ENCODE assay signal across 8 cellular contexts in genomic region chr4:7068279-7068842, GRCh38. TPM values are rescaled to one million over a fixed set of nuclear protein-coding genes. Genes with fewer than 3 reads are reported as not detected.
DNase-seq lines count a peak whose midpoint lies in the region; ATAC-seq, FAIRE-seq and TF ChIP-seq lines count a peak whose summit lies in the region.

No MANE protein-coding gene starts in this region.

- intact Hi-C loops in kidney (cut with DNase I): no loop called here
- intact Hi-C loops in thyroid gland (cut with DNase I): loop anchor here (2.0 to 5.0 kb wide), 2 partner anchors 26 to 81 kb away; partner anchors contain the start of gene TADA2B

- H3K4me3 Mint-ChIP-seq in activated naive CD4-positive, alpha-beta T cell treated with anti-CD3 and anti-CD28 coated beads, Interleukin-2, amount 50 U/mL, for 24 hours: peak overlapping the region; percentile 88

- H3K36me3 ChIP-seq in kidney (ENCODE audit: control insufficient read depth in 1 of 2, insufficient read depth in 2 of 2, low read length in 2 of 2) (peaks cover 2 to 16% of the 10 kb centered on the region in 2 donors), thyroid gland (peaks cover 4 to 7% of the 10 kb centered on the region in 2 donors)

- peak; percentile 4 for ATAC-seq in HG03108 (IDR thresholded peaks at IDR 0.05; ENCODE audit: unreplicated experiment)

- WGBS in thyroid gland, 2 donors: 0% methylated on average over 34 to 42 of the region's 50 CpGs

- DNase-seq in activated CD8-positive, alpha-beta memory T cell treated with anti-CD3 and anti-CD28 coated beads for 24 hours: peak; percentile 100
- DNase-seq in activated CD8-positive, alpha-beta memory T cell treated with anti-CD3 and anti-CD28 coated beads, Interleukin-2, amount 50 U/mL, for 4 hours: no peak
- no peak for DNase-seq in kidney
- no peak for DNase-seq in thyroid gland
- no peak for DNase-seq in kidney tubule cell (ENCODE audit: low spot score)
- no peak for DNase-seq in effector CD4-positive, alpha-beta T cell

- H3K4me1 ChIP-seq in kidney (ENCODE audit: control insufficient read depth in 1 of 2, insufficient read depth in 1 of 2, low read depth in 1 of 2, low read length in 2 of 2) (peaks cover 10 to 21% of the 10 kb centered on the region in 2 donors), thyroid gland (peaks cover 16 to 18% of the 10 kb centered on the region in 2 donors)

- H3K27ac ChIP-seq in kidney (ENCODE audit: low read depth in 2 of 2, low read length in 2 of 2): peak overlapping the region; percentile 91 to 92
- peak overlapping the region; percentile 45 to 78 (median 48) for H3K27ac ChIP-seq in thyroid gland

- peaks cover 2% of the 10 kb centered on the region for H3K27me3 Mint-ChIP-seq in activated naive CD4-positive, alpha-beta T cell treated with anti-CD3 and anti-CD28 coated beads, Interleukin-2, amount 50 U/mL, for 24 hours

- no peaks in the 10 kb centered on the region for H3K27me3 ChIP-seq in thyroid gland

- H3K9ac ChIP-seq in kidney (ENCODE audit: low read length in 2 of 2): peak overlapping the region; percentile 78 to 82

- H3K4me3 ChIP-seq in kidney (ENCODE audit: low read length in 2 of 2) (peak overlapping the region; percentile 64 to 89), thyroid gland (replicated peaks in 1 of 3) (peak overlapping the region; percentile 37 to 95 (median 66))

- TF ChIP-seq POLR2A in thyroid gland (IDR thresholded peaks at IDR 0.05): peak in 1 of 2 donors; percentile 78

- FAIRE-seq in kidney (lab: Jason Lieb, UNC): no peak

- H3K4me1 Mint-ChIP-seq in activated naive CD4-positive, alpha-beta T cell treated with anti-CD3 and anti-CD28 coated beads, Interleukin-2, amount 50 U/mL, for 24 hours: peaks cover 45% of the 10 kb centered on the region

- peaks cover 11% of the 10 kb centered on the region for H3K36me3 Mint-ChIP-seq in activated naive CD4-positive, alpha-beta T cell treated with anti-CD3 and anti-CD28 coated beads, Interleukin-2, amount 50 U/mL, for 24 hours

- no peaks in the 10 kb centered on the region for H3K9me3 Mint-ChIP-seq in activated naive CD4-positive, alpha-beta T cell treated with anti-CD3 and anti-CD28 coated beads, Interleukin-2, amount 50 U/mL, for 24 hours

- TF ChIP-seq CTCF in kidney (IDR thresholded peaks at IDR 0.05; ENCODE audit: borderline replicate concordance, extremely low read depth, insufficient read depth) (no peak), thyroid gland (IDR thresholded peaks at IDR 0.05) (no peak)

- no peaks in the 10 kb centered on the region for H3K9me3 ChIP-seq in kidney (ENCODE audit: control insufficient read depth in 1 of 2, low read length in 2 of 2)
- H3K9me3 ChIP-seq in thyroid gland: no peaks in the 10 kb centered on the region

- H3K27ac Mint-ChIP-seq in activated naive CD4-positive, alpha-beta T cell treated with anti-CD3 and anti-CD28 coated beads, Interleukin-2, amount 50 U/mL, for 24 hours: peak overlapping the region; percentile 97

RNA-seq across cellular contexts. Expression of gene GRPEL1, which starts 0.5 kb away (rescaled TPM):
- total RNA-seq in kidney (27.4 TPM), thyroid gland (10 to 100 TPM; 13.4 to 21.9 (median 17.5) TPM)
- polyA plus RNA-seq in kidney (ENCODE audit: insufficient read depth, low read depth, low replicate concordance): 84.9 TPM

RNA-seq across cellular contexts. Expression of gene TADA2B, which starts 25.2 kb away (rescaled TPM):
- 30.5 TPM for total RNA-seq in kidney
- 14.2 TPM for polyA plus RNA-seq in kidney (ENCODE audit: insufficient read depth, low read depth, low replicate concordance)
- total RNA-seq in thyroid gland: 10 to 100 TPM; 17.9 to 34.1 (median 26.6) TPM
